Comparison of ENCODE assay signal across 9 cellular contexts in the genomic region with DNA sequence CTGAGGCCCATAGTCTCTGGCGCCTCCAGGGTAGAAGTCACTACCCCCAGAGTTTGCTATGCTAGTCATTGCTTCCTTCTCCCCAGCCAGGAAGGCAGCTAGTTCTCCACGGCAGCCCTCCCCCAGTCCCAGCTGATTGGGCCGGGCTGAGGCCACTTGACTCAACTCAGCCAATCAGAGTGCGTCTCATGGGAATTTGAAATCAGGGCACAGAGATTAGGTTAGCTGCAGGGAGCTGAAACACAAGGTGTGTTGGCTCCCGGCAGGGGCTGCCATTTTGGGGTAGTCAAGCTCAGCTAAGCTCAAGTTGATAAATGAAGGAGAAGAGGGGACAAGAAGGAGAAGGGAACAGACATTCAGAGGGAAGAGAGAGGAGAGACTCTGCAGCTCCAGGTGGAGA. TPM values are rescaled to one million over a fixed set of nuclear protein-coding genes. Genes with fewer than 3 reads are reported as not detected.
DNase-seq lines count a peak whose midpoint lies in the region; ATAC-seq and TF ChIP-seq lines count a peak whose summit lies in the region.
"Had no signal": no experiment of that assay in that cellular context is flagged by ENCODE, and none has a peak within 500 bp of the region (broad histone marks: within the 10 kb centered on the region; RNA-seq: fewer than 3 reads in every experiment).

No MANE protein-coding gene starts in this region.

- TF ChIP-seq CTCF in IMR-90 (conservative IDR thresholded peaks at IDR 0.05; ENCODE audit: low read depth, low read length): no peak

- 80% methylated on average over 1 of the region's 5 CpGs; no CpG with 5 or more reads in 1 of the 2 experiments for WGBS in IMR-90 (ENCODE audit: extremely low coverage in 2 of 2, insufficient read length in 1 of 2), 2 experiments
- WGBS in right cardiac atrium: 51% methylated on average over 5 of the region's 5 CpGs

- peak overlapping the region; percentile 51 for H2AFZ ChIP-seq in IMR-90 (replicated peaks; ENCODE audit: low read length, poor library complexity)

- no peaks in the 10 kb centered on the region for H4K20me1 ChIP-seq in IMR-90 (ENCODE audit: insufficient read depth, low read length)

- H2BK120ac ChIP-seq in IMR-90 (ENCODE audit: low read depth, low read length): no peak overlapping the region

- H3K4me3 ChIP-seq in IMR-90 (ENCODE audit: insufficient read depth, low read depth, low read length) (no peak overlapping the region), right cardiac atrium (ENCODE audit: low read length) (no peak overlapping the region)

- no peak overlapping the region for H2BK20ac ChIP-seq in IMR-90 (ENCODE audit: low read depth, low read length)

- H3K4me2 ChIP-seq in IMR-90 (ENCODE audit: low read depth, low read length): no peak overlapping the region

- no peak for TF ChIP-seq POLR2A in IMR-90 (IDR thresholded peaks at IDR 0.05; ENCODE audit: low read depth, low read length)

- H3K4me1 ChIP-seq in IMR-90 (ENCODE audit: control insufficient read depth, insufficient read depth, low read length): no peaks in the 10 kb centered on the region
- peaks cover 1% of the 10 kb centered on the region for H3K4me1 ChIP-seq in right cardiac atrium (ENCODE audit: control insufficient read depth, insufficient read depth, low read length)

- in situ Hi-C loops in IMR-90 (cut with MboI; ENCODE audit: low sequenced_read_pairs): no loop called here

- CTCF ChIA-PET in IMR-90 (lab: Yijun Ruan, JAX): no interaction called here

- no peaks in the 10 kb centered on the region for H3K36me3 ChIP-seq in IMR-90 (ENCODE audit: control insufficient read depth, insufficient read depth, low read length)

- no peak overlapping the region for H3K9ac ChIP-seq in IMR-90 (ENCODE audit: low read depth, low read length)

- H4K91ac ChIP-seq in IMR-90 (ENCODE audit: insufficient read depth, low read depth, low read length): no peak overlapping the region

- H3K79me1 ChIP-seq in IMR-90 (ENCODE audit: low read depth in 1 of 2, low read length in 2 of 2): no peaks in the 10 kb centered on the region

- peak overlapping the region; percentile 25 for H2AK9ac ChIP-seq in IMR-90 (replicated peaks; ENCODE audit: low read depth, low read length, poor library complexity)

- ATAC-seq in IMR-90 (ENCODE audit: low read depth): peak; percentile 39
- ATAC-seq in right cardiac atrium: peak; percentile 87 to 92
- no peak for ATAC-seq in GM19452 (IDR thresholded peaks at IDR 0.05; ENCODE audit: unreplicated experiment)
- ATAC-seq in HG03108 (IDR thresholded peaks at IDR 0.05; ENCODE audit: unreplicated experiment): no peak

- H3K27me3 ChIP-seq in IMR-90 (ENCODE audit: control insufficient read depth, insufficient read depth, low read length) (peaks cover 3% of the 10 kb centered on the region; the same call in 1 of the 2 replicates), right cardiac atrium (ENCODE audit: control insufficient read depth, insufficient read depth) (no peaks in the 10 kb centered on the region)

- no peak overlapping the region for H4K5ac ChIP-seq in IMR-90 (ENCODE audit: low read depth, low read length)

- H3K23ac ChIP-seq in IMR-90 (ENCODE audit: low read depth, low read length): no peak overlapping the region

- H4K8ac ChIP-seq in IMR-90 (ENCODE audit: low read depth in 2 of 2, low read length in 2 of 2): no peak overlapping the region

- H3K56ac ChIP-seq in IMR-90 (ENCODE audit: extremely low read depth, insufficient read depth, low read length): no peak overlapping the region

- POLR2A ChIA-PET in IMR-90 (lab: Charles Lee; ENCODE audit: unreplicated experiment): no interaction called here

- H3K9me1 ChIP-seq in IMR-90 (ENCODE audit: insufficient read depth, low read length): no peaks in the 10 kb centered on the region

- dilution Hi-C loops in IMR-90 (cut with HindIII; ENCODE audit: low sequenced_read_pairs, unreplicated experiment): no loop called here

- intact Hi-C loops in IMR-90 (cut with micrococcal nuclease) (no loop called here), right cardiac atrium (cut with DNase I) (no loop called here)

- H3K18ac ChIP-seq in IMR-90 (ENCODE audit: low read depth, low read length): no peak overlapping the region

- DNase-seq in AG20443 (ENCODE audit: low spot score): peak; percentile 57
- peak; percentile 22 for DNase-seq in IMR-90
- peak; percentile 93 to 96 for DNase-seq in SHP77 (lab: John Stamatoyannopoulos, UW)
- DNase-seq in right cardiac atrium: peak; percentile 85 to 91 (median 90)
- DNase-seq in stimulated activated CD4-positive, alpha-beta T cell treated with anti-CD3 and anti-CD28 coated beads, Interleukin-4, amount 100 ng/mL, for 4 hours: no peak
- DNase-seq in NCI-H2227 treated with DMSO at 0.1 percent for 48 hours (lab: John Stamatoyannopoulos, UW): no peak

- no peak overlapping the region for H3K27ac ChIP-seq in IMR-90 (ENCODE audit: insufficient read depth, low read length)
- H3K27ac ChIP-seq in right cardiac atrium (ENCODE audit: low read length): peak overlapping the region; percentile 72

- H3K14ac ChIP-seq in IMR-90 (replicated peaks; ENCODE audit: low read depth, low read length): no peak overlapping the region

- H3K9me3 ChIP-seq in IMR-90 (ENCODE audit: control insufficient read depth, insufficient read depth, low read length): no peaks in the 10 kb centered on the region
- no peaks in the 10 kb centered on the region for H3K9me3 ChIP-seq in right cardiac atrium (ENCODE audit: control insufficient read depth, low read length)

- H2AK5ac ChIP-seq in IMR-90 (ENCODE audit: low read depth, low read length): no peak overlapping the region

- no TSS peak for BruUV-seq in IMR-90 (replicated peaks; lab: Mats Ljungman, UMichigan)

- H3K4ac ChIP-seq in IMR-90 (ENCODE audit: low read depth, low read length): no peak overlapping the region

- H2BK15ac ChIP-seq in IMR-90 (ENCODE audit: low read depth, low read length): no peak overlapping the region

- H2BK5ac ChIP-seq in IMR-90 (ENCODE audit: low read depth, low read length, poor library complexity, severe bottlenecking): no peak overlapping the region

- TF ChIP-seq RAD21 in IMR-90 (IDR thresholded peaks at IDR 0.05; ENCODE audit: low read length): no peak

TF ChIP-seq in IMR-90, 13 proteins besides CTCF, POLR2A, EP300 and RAD21:
- peak; percentile 76 for TF ChIP-seq USF2 (IDR thresholded peaks at IDR 0.05; ENCODE audit: low read depth, low read length)
- TF ChIP-seq RFX5 (IDR thresholded peaks at IDR 0.05; ENCODE audit: low read depth, low read length): no peak
- no peak for TF ChIP-seq RCOR1 (IDR thresholded peaks at IDR 0.05; ENCODE audit: insufficient replicate concordance, low read length)
- TF ChIP-seq CEBPB (IDR thresholded peaks at IDR 0.05; ENCODE audit: low read depth, low read length): no peak
- no peak for TF ChIP-seq BHLHE40 (IDR thresholded peaks at IDR 0.05; ENCODE audit: low read depth, low read length)
- no peak for TF ChIP-seq NFE2L2 (IDR thresholded peaks at IDR 0.05; ENCODE audit: low read depth, low read length)
- TF ChIP-seq FOS (IDR thresholded peaks at IDR 0.05; ENCODE audit: low read depth, low read length): no peak
- no peak for TF ChIP-seq MAZ (IDR thresholded peaks at IDR 0.05; ENCODE audit: borderline replicate concordance, low read depth, low read length)
- TF ChIP-seq MAFK (IDR thresholded peaks at IDR 0.05; ENCODE audit: low read depth, low read length): no peak

RNA-seq across cellular contexts. Expression of gene LINGO1, which starts 32.8 kb away (rescaled TPM):
- total RNA-seq in IMR-90 (2012; rRNA removed): not detected in 2 replicates
- 0.05 and 0.13 TPM in 2 replicates for polyA plus RNA-seq in IMR-90 (2012; rRNA removed)
- polyA plus RNA-seq in IMR-90 (2012; cell fraction: cytosol; rRNA removed): 0.14 TPM in 1 of 2 replicates, not detected in the other
- 0.04 TPM in 1 of 2 replicates, not detected in the other for polyA plus RNA-seq in IMR-90 (2012; cell fraction: nucleus; rRNA removed; ENCODE audit: low replicate concordance)
- 10 to 100 TPM in 1 of 4 donors, 1 to 10 TPM in 3; 5.7 to 12.1 (median 8.6) TPM for total RNA-seq in right cardiac atrium
- 5.1 TPM for polyA plus RNA-seq in right cardiac atrium
- total RNA-seq: mononuclear cell had no signal

Comparison
In these comparisons a context has a peak if more than half of its experiments do, and no peak if none do; other contexts are left out.
1. DNase-seq: peak in AG20443 (single experiment), IMR-90 (single experiment), SHP77 (2 of 2) and right cardiac atrium (3 of 3); none in stimulated activated CD4-positive, alpha-beta T cell treated with anti-CD3 and anti-CD28 coated beads, Interleukin-4, amount 100 ng/mL, for 4 hours (0 of 2) and NCI-H2227 treated with DMSO at 0.1 percent for 48 hours (single experiment).
2. ATAC-seq: peak in IMR-90 (single experiment) and right cardiac atrium (2 of 2); none in GM19452 (single experiment) and HG03108 (single experiment).